13 cellular contexts compared by ENCODE assay signal in the genomic region with DNA sequence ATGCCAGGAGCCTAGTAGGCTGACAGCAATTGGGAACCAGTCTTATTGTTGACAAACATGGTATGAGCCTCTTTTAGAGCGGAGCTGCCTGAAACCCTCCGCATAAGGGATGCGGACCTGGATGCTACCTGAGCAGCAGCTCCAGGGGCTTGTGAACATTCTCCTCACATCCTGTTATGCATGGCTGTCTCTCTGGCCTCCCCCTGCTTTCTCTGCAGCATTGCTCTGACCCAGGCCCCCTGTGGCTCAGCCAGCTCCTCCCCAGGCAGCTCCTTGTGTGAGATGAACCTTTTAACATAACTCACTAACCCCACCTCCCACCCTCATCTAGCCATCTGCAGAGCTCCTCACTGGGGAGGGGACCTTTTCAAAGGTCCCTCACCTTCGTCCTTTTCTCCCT.
"Had no signal": no experiment of that assay in that cellular context is flagged by ENCODE, and none has a peak within 500 bp of the region (broad histone marks: within the 10 kb centered on the region; RNA-seq: fewer than 3 reads in every experiment).

No MANE protein-coding gene starts in this region.

- H3K9me3 Mint-ChIP-seq: activated B cell treated with CpG ODN at 0.5 μM for 24 hours; activated naive CD4-positive, alpha-beta T cell treated with anti-CD3 and anti-CD28 coated beads for 36 hours; activated T-helper 17 cell treated with anti-CD3 and anti-CD28 coated beads, Interleukin-2, amount 50 U/mL, for 72 hours; effector memory CD8-positive, alpha-beta T cell; stimulated activated naive CD8-positive, alpha-beta T cell treated with anti-CD3 and anti-CD28 coated beads, Interleukin-15, Interleukin-2, amounts not matched to agents 100 ng/mL and 50 ng/mL, for 24 hours had no signal

- DNase-seq: activated B cell treated with CpG ODN at 0.5 μM for 24 hours; activated CD4-positive, alpha-beta T cell treated with anti-CD3 and anti-CD28 coated beads, Interleukin-2, amount 10 ng/mL, durations not matched to agents 24 days and 14 days; activated naive CD4-positive, alpha-beta T cell treated with anti-CD3 and anti-CD28 coated beads for 36 hours; activated T-cell treated with anti-CD3 and anti-CD28 coated beads for 4 hours; cortex of kidney; effector memory CD8-positive, alpha-beta T cell; hypothalamus; islet precursor cell; left lung; stimulated activated CD4-positive, alpha-beta T cell treated with anti-CD3 and anti-CD28 coated beads, Interleukin-15, amount 100 ng/mL, for 24 hours; stimulated activated CD4-positive, alpha-beta T cell treated with anti-CD3 and anti-CD28 coated beads, Interleukin-4, amount 100 ng/mL, for 24 hours had no signal

- H3K27ac Mint-ChIP-seq: activated B cell treated with CpG ODN at 0.5 μM for 24 hours; activated CD4-positive, alpha-beta T cell treated with anti-CD3 and anti-CD28 coated beads, Interleukin-2, amount 10 ng/mL, durations not matched to agents 24 days and 14 days; activated naive CD4-positive, alpha-beta T cell treated with anti-CD3 and anti-CD28 coated beads for 36 hours had no signal

- ATAC-seq: activated T-helper 17 cell treated with anti-CD3 and anti-CD28 coated beads, Interleukin-2, amount 50 U/mL, for 72 hours; effector memory CD8-positive, alpha-beta T cell; left lung had no signal

- H3K27me3 Mint-ChIP-seq: activated B cell treated with CpG ODN at 0.5 μM for 24 hours; activated T-helper 17 cell treated with anti-CD3 and anti-CD28 coated beads, Interleukin-2, amount 50 U/mL, for 72 hours; effector memory CD8-positive, alpha-beta T cell; stimulated activated naive CD8-positive, alpha-beta T cell treated with anti-CD3 and anti-CD28 coated beads, Interleukin-15, Interleukin-2, amounts not matched to agents 100 ng/mL and 50 ng/mL, for 24 hours had no signal

- H3K4me3 Mint-ChIP-seq: activated B cell treated with CpG ODN at 0.5 μM for 24 hours; activated CD4-positive, alpha-beta T cell treated with anti-CD3 and anti-CD28 coated beads, Interleukin-2, amount 10 ng/mL, durations not matched to agents 24 days and 14 days; activated naive CD4-positive, alpha-beta T cell treated with anti-CD3 and anti-CD28 coated beads for 36 hours had no signal
